1 cellular context compared by ENCODE assay signal in the genomic region with DNA sequence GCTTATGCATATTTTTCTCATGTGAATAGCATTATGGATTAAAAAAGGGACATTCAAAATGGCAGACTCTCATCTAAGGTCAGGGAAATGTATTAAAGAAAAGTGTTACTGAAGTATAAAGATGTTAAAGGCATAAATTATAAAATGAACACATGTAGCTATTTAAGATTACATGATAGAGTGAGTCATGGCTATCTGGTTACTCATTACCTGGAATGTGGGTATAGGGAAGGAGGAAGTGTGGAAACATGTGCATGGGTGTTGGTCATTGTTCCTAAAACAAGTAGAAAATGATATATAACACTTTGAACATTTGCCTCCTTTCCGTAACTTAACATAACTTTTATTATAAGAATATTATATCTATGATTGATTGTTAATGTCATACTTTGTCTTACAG.
TF ChIP-seq lines count a peak whose summit lies in the region.

No MANE protein-coding gene starts in this region.

TF ChIP-seq in SK-N-SH, 30 proteins besides CTCF, POLR2A, EP300 and RAD21 (continued from another document):
- no peak for TF ChIP-seq TAF1 (IDR thresholded peaks at IDR 0.05; ENCODE audit: borderline replicate concordance, low read depth, low read length)
- peak; percentile 63 for TF ChIP-seq TCF12 (IDR thresholded peaks at IDR 0.05)
- TF ChIP-seq, protein P1, sequence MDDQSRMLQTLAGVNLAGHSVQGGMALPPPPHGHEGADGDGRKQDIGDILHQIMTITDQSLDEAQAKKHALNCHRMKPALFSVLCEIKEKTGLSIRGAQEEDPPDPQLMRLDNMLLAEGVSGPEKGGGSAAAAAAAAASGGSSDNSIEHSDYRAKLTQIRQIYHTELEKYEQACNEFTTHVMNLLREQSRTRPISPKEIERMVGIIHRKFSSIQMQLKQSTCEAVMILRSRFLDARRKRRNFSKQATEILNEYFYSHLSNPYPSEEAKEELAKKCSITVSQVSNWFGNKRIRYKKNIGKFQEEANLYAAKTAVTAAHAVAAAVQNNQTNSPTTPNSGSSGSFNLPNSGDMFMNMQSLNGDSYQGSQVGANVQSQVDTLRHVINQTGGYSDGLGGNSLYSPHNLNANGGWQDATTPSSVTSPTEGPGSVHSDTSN (IDR thresholded peaks at IDR 0.05) = no peak
- peak; percentile 47; the same call in 1 of the 2 replicates for TF ChIP-seq FOSL2 (IDR thresholded peaks at IDR 0.05; ENCODE audit: borderline replicate concordance, low read depth)
- TF ChIP-seq RFX5 (IDR thresholded peaks at IDR 0.05; ENCODE audit: low read length) = no peak
- no peak for TF ChIP-seq RCOR1 (IDR thresholded peaks at IDR 0.05; ENCODE audit: low read length)
